ENCODE assay signal across 9 cellular contexts in genomic region chr15:53473435-53473834, GRCh38.
"Had no signal": no experiment of that assay in that cellular context is flagged by ENCODE, and none has a peak within 500 bp of the region (broad histone marks: within the 10 kb centered on the region; RNA-seq: fewer than 3 reads in every experiment).

No MANE protein-coding gene starts in this region.

- H3K4me3 ChIP-seq: GM23338, K562 had no signal

- FAIRE-seq: H1, H54, K562 had no signal

- H3K4me2 ChIP-seq: GM23338 had no signal

- DNase-seq: H9, HCEC 1CT, IMR-90, KG1 had no signal

- H3K9me3 Mint-ChIP-seq: H9 had no signal

- H3K27ac Mint-ChIP-seq: GM23338, H9 had no signal

- ATAC-seq: K562 had no signal

- H3K4me3 Mint-ChIP-seq: GM23338, H9 had no signal

- H3K27ac ChIP-seq: HL-60 had no signal
